ENCODE assay signal across 21 cellular contexts in the genomic region with DNA sequence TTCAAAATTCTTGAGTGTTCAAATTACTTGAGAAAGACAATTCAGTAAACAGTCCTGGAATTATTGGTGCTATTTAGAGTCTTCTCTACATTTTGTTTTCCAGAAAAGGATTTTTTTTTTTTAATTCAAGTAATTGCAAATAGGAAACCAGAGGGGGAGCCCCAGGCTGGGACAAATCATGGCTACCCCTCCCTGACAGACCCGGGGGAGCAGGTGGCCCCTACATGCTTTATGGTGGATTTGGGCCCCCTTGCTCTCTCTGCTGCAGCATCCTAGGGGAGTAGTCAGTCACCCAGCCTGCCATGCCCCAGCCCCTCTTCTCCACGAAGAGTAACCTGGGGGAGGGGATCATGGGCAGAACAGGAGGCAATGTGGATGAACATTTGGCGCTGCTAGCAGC. TPM values are rescaled to one million over a fixed set of nuclear protein-coding genes. Genes with fewer than 3 reads are reported as not detected.
DNase-seq lines count a peak whose midpoint lies in the region; ATAC-seq, FAIRE-seq and TF ChIP-seq lines count a peak whose summit lies in the region.
"Had no signal": no experiment of that assay in that cellular context is flagged by ENCODE, and none has a peak within 500 bp of the region (broad histone marks: within the 10 kb centered on the region; RNA-seq: fewer than 3 reads in every experiment).

No MANE protein-coding gene starts in this region.

- H3K79me2 ChIP-seq in K562 (ENCODE audit: control insufficient read depth, insufficient read depth, low read length) = no peaks in the 10 kb centered on the region

- no peak for ATAC-seq in activated naive CD4-positive, alpha-beta T cell treated with anti-CD3 and anti-CD28 coated beads, Interleukin-2, amount 50 U/mL, for 72 hours
- peak; percentile 16; the same call in 1 of the 3 replicates for ATAC-seq in K562
- no peak for ATAC-seq in stimulated activated memory B cell treated with anti-CD40 and anti-IgM and Interleukin-4, amounts not matched to agents 10 μg/mL and 1 μg/mL and 100 μg/mL, for 72 hours
- ATAC-seq in GM19467 (IDR thresholded peaks at IDR 0.05; ENCODE audit: unreplicated experiment) = no peak
- ATAC-seq: activated CD8-positive, alpha-beta memory T cell treated with anti-CD3 and anti-CD28 coated beads, Interleukin-2, amount 10 ng/mL, durations not matched to agents 7 days and 5 days; effector memory CD8-positive, alpha-beta T cell; lower lobe of right lung; Right ventricle myocardium inferior; sciatic nerve had no signal

- H2AFZ ChIP-seq in K562 (ENCODE audit: low read depth, low read length) = no peak overlapping the region

- no TSS peak for BruUV-seq in K562 (replicated peaks; lab: Mats Ljungman, UMichigan)

- in situ Hi-C loops in K562 (cut with MboI) = no loop called here

- TF ChIP-seq CTCF in NB4 (IDR thresholded peaks at IDR 0.05; ENCODE audit: low read depth, low read length) (peak; percentile 12), K562 (IDR thresholded peaks at IDR 0.05 in 2 of 3, conservative IDR thresholded peaks at IDR 0.05 in 1 of 3; ENCODE audit: insufficient read depth in 2 of 3, low read depth in 1 of 3, low read length in 3 of 3) (peak; percentile 41 to 60 (median 43); a peak in 4 of 6 replicates)

- FAIRE-seq in K562 (lab: Jason Lieb, UNC) = peak; percentile 35

- H3K4me1 Mint-ChIP-seq in stimulated activated memory B cell treated with anti-CD40 and anti-IgM and Interleukin-4, amounts not matched to agents 10 μg/mL and 1 μg/mL and 100 μg/mL, for 72 hours = peaks cover 58% of the 10 kb centered on the region

- no peaks in the 10 kb centered on the region for H3K9me3 ChIP-seq in K562 (replicated peaks; ENCODE audit: control insufficient read depth, insufficient read depth, low read depth, low read length)
- H3K9me3 ChIP-seq: lower lobe of right lung, ovary, stomach had no signal

- no peak overlapping the region for H3K4me3 ChIP-seq in NB4 (ENCODE audit: low read depth, low read length)
- no peak overlapping the region for H3K4me3 ChIP-seq in K562
- H3K4me3 ChIP-seq: ovary, stomach had no signal

- H3K36me3 Mint-ChIP-seq in activated naive CD4-positive, alpha-beta T cell treated with anti-CD3 and anti-CD28 coated beads, Interleukin-2, amount 50 U/mL, for 72 hours = peaks cover 0 to 5% of the 10 kb centered on the region in 2 donors
- H3K36me3 Mint-ChIP-seq in stimulated activated memory B cell treated with anti-CD40 and anti-IgM and Interleukin-4, amounts not matched to agents 10 μg/mL and 1 μg/mL and 100 μg/mL, for 72 hours = no peaks in the 10 kb centered on the region
- H3K36me3 Mint-ChIP-seq: activated CD8-positive, alpha-beta memory T cell treated with anti-CD3 and anti-CD28 coated beads, Interleukin-2, amount 10 ng/mL, durations not matched to agents 7 days and 5 days had no signal

- CTCF ChIA-PET in K562 (lab: Yijun Ruan, JAX; ENCODE audit: low intra/inter-chr PET ratio) = interaction anchor here (0.6 kb wide), 1 partner anchor 58 kb away, joined by 3 read pairs; no protein-coding TSS in a partner anchor

- intact Hi-C loops in K562 (cut with micrococcal nuclease) = loop anchor here (1.0 kb wide), 1 partner anchor 116 kb away; no protein-coding TSS in a partner anchor

- no peak for DNase-seq in activated naive CD4-positive, alpha-beta T cell treated with anti-CD3 and anti-CD28 coated beads, Interleukin-2, amount 50 U/mL, for 72 hours (ENCODE audit: low spot score in 2 of 2)
- no peak for DNase-seq in activated naive CD4-positive, alpha-beta T cell (lab: John Stamatoyannopoulos, UW)
- DNase-seq in NB4 (ENCODE audit: low read depth) (peak; percentile 30), K562 (ENCODE audit: extremely low read depth in 1 of 4, low spot score in 3 of 4) (peak in 1 of 4 experiments; percentile 55), germinal center (ENCODE audit: low spot score) (no peak)
- DNase-seq in stimulated activated CD4-positive, alpha-beta T cell treated with anti-CD3 and anti-CD28 coated beads, Interleukin-4, amount 100 ng/mL, for 1 hour = no peak
- DNase-seq: activated CD8-positive, alpha-beta memory T cell treated with anti-CD3 and anti-CD28 coated beads, Interleukin-2, amount 10 ng/mL, durations not matched to agents 7 days and 5 days; activated effector memory CD4-positive, alpha-beta T cell treated with Interleukin-2 at 50 U/mL for 16 hours; COR-L47; effector memory CD8-positive, alpha-beta T cell; lower lobe of right lung; NCI-H446; ovary; stomach; T-helper 1 cell; WERI-Rb-1 had no signal

- H3K9me3 Mint-ChIP-seq in activated naive CD4-positive, alpha-beta T cell treated with anti-CD3 and anti-CD28 coated beads, Interleukin-2, amount 50 U/mL, for 72 hours = no peaks in the 10 kb centered on the region
- no peaks in the 10 kb centered on the region for H3K9me3 Mint-ChIP-seq in stimulated activated memory B cell treated with anti-CD40 and anti-IgM and Interleukin-4, amounts not matched to agents 10 μg/mL and 1 μg/mL and 100 μg/mL, for 72 hours
- H3K9me3 Mint-ChIP-seq: central memory CD8-positive, alpha-beta T cell; effector memory CD8-positive, alpha-beta T cell had no signal

- H3K9me1 ChIP-seq in K562 (ENCODE audit: control insufficient read depth, insufficient read depth, low read length) = no peaks in the 10 kb centered on the region

- H3K4me3 Mint-ChIP-seq in stimulated activated memory B cell treated with anti-CD40 and anti-IgM and Interleukin-4, amounts not matched to agents 10 μg/mL and 1 μg/mL and 100 μg/mL, for 72 hours = no peak overlapping the region
- H3K4me3 Mint-ChIP-seq: activated CD8-positive, alpha-beta memory T cell treated with anti-CD3 and anti-CD28 coated beads, Interleukin-2, amount 10 ng/mL, durations not matched to agents 7 days and 5 days; central memory CD8-positive, alpha-beta T cell had no signal

- TF ChIP-seq POLR2A in NB4 (IDR thresholded peaks at IDR 0.05; ENCODE audit: extremely low read depth, insufficient read length) = no peak
- TF ChIP-seq POLR2A in K562 (conservative IDR thresholded peaks at IDR 0.05) = no peak

- WGBS in K562 (ENCODE audit: insufficient coverage, low coverage, missing lambda C conversion rate) = 14% methylated on average over 3 of the region's 3 CpGs

- peaks cover 4 to 23% of the 10 kb centered on the region in 2 experiments; a peak in 4 of 5 replicates for H3K27me3 ChIP-seq in K562 (ENCODE audit: control insufficient read depth in 2 of 2, insufficient read depth in 2 of 2, low read length in 2 of 2)
- H3K27me3 ChIP-seq: ovary had no signal

- H3K27ac Mint-ChIP-seq in activated naive CD4-positive, alpha-beta T cell treated with anti-CD3 and anti-CD28 coated beads, Interleukin-2, amount 50 U/mL, for 72 hours = peak overlapping the region; percentile 25 to 90
- H3K27ac Mint-ChIP-seq in stimulated activated memory B cell treated with anti-CD40 and anti-IgM and Interleukin-4, amounts not matched to agents 10 μg/mL and 1 μg/mL and 100 μg/mL, for 72 hours = peak overlapping the region; percentile 11
- H3K27ac Mint-ChIP-seq: activated CD8-positive, alpha-beta memory T cell treated with anti-CD3 and anti-CD28 coated beads, Interleukin-2, amount 10 ng/mL, durations not matched to agents 7 days and 5 days; effector memory CD8-positive, alpha-beta T cell had no signal

- no peak for TF ChIP-seq EP300 in K562 (IDR thresholded peaks at IDR 0.05; ENCODE audit: low read length)

- no peak overlapping the region for H3K4me2 ChIP-seq in K562 (ENCODE audit: insufficient read depth, low read length)

- H3K36me3 ChIP-seq in K562 (ENCODE audit: control insufficient read depth, insufficient read depth, low read length) = no peaks in the 10 kb centered on the region
- H3K36me3 ChIP-seq: lower lobe of right lung, ovary, stomach, WERI-Rb-1 had no signal

- POLR2A ChIA-PET in K562 (lab: Yijun Ruan, JAX) = no interaction called here

- peaks cover 5 to 37% of the 10 kb centered on the region in 2 experiments; a peak in 3 of 5 replicates for H3K4me1 ChIP-seq in K562 (replicated peaks in 1 of 2; ENCODE audit: control insufficient read depth in 2 of 2, insufficient read depth in 2 of 2, low read length in 2 of 2)

- peak in 1 of 2 experiments; percentile 48; a peak in 2 of 4 replicates for TF ChIP-seq RAD21 in K562 (CRISPR knock-in tag; conservative IDR thresholded peaks at IDR 0.05 in 1 of 2, IDR thresholded peaks at IDR 0.05 in 1 of 2)

- H3K27ac ChIP-seq in K562 (ENCODE audit: extremely low read depth, low read depth, low read length) = no peak overlapping the region
- H3K27ac ChIP-seq: lower lobe of right lung, ovary, stomach, WERI-Rb-1 had no signal

- no peaks in the 10 kb centered on the region for H3K27me3 Mint-ChIP-seq in stimulated activated memory B cell treated with anti-CD40 and anti-IgM and Interleukin-4, amounts not matched to agents 10 μg/mL and 1 μg/mL and 100 μg/mL, for 72 hours

- H4K20me1 ChIP-seq in K562 (replicated peaks; ENCODE audit: control insufficient read depth, insufficient read depth, low read length) = no peaks in the 10 kb centered on the region

- H3K9ac ChIP-seq in K562 (ENCODE audit: insufficient read depth in 1 of 2, low read depth in 2 of 2, low read length in 2 of 2) = no peak overlapping the region

RNA-seq across cellular contexts. Expression of gene C2orf81, which starts 4.7 kb away (rescaled TPM):
- total RNA-seq in activated naive CD4-positive, alpha-beta T cell treated with anti-CD3 and anti-CD28 coated beads, Interleukin-2, amount 50 U/mL, for 72 hours = 1 to 10 TPM; 2.1 to 6.4 TPM
- 0.32 TPM in 1 of 2 replicates, not detected in the other for total RNA-seq in K562 (2011; cell fraction: chromatin; rRNA removed; ENCODE audit: low replicate concordance)
- total RNA-seq in K562 (2011; cell fraction: nucleolus; rRNA removed) = 0.33 TPM in 1 of 2 replicates, not detected in the other
- total RNA-seq in K562 (2011; cell fraction: nucleoplasm; rRNA removed) = not detected in 2 replicates
- 0.04 TPM in 1 of 2 replicates, not detected in the other for total RNA-seq in K562 (2014; rRNA removed)
- total RNA-seq in K562 (2014; rRNA removed; fragmentation: Illumina TruSeq; extraction: Trizol) = not detected in 2 replicates
- not detected in 2 replicates for total RNA-seq in K562 (2015; rRNA removed; fragmentation: Illumina TruSeq; extraction: Trizol)
- total RNA-seq in K562 (2021) = 0.22 TPM in 1 of 2 replicates, not detected in the other
- polyA plus RNA-seq in K562 (2011; rRNA removed) = 0.07 TPM in 1 of 2 replicates, not detected in the other
- polyA plus RNA-seq in K562 (2011; cell fraction: cytosol; rRNA removed) = 0.03 and 0.24 TPM in 2 replicates
- 0.15 and 0.26 TPM in 2 replicates for polyA plus RNA-seq in K562 (2011; cell fraction: nucleus; rRNA removed)
- 0.14 and 0.47 TPM in 2 replicates for polyA plus RNA-seq in K562 (2012)
- polyA plus RNA-seq in K562 (2014; fragmentation: Illumina TruSeq; extraction: Trizol) = 0.06 TPM in 1 of 2 replicates, not detected in the other
- polyA plus RNA-seq in K562 (2014; fragmentation: Nextera tagmentation; extraction: Ambion mirVana) = not detected
- not detected in 2 replicates for polyA plus RNA-seq in K562 (2014; rRNA removed)
- polyA minus RNA-seq in K562 (2011; rRNA and poly(A)+ RNA removed) = not detected in 2 replicates
- polyA minus RNA-seq in K562 (2011; cell fraction: cytosol; rRNA and poly(A)+ RNA removed) = not detected in 2 replicates
- polyA minus RNA-seq in K562 (2011; cell fraction: nucleus; rRNA and poly(A)+ RNA removed) = 0.27 TPM in 1 of 2 replicates, not detected in the other

RNA-seq across cellular contexts. Expression of gene WDR54, which starts 4.8 kb away (rescaled TPM):
- 100 to 1,000 TPM in 1 of 2 donors, 10 to 100 TPM in 1; 14.3 to 173 TPM for total RNA-seq in activated naive CD4-positive, alpha-beta T cell treated with anti-CD3 and anti-CD28 coated beads, Interleukin-2, amount 50 U/mL, for 72 hours
- 7.3 and 16.7 TPM in 2 replicates for total RNA-seq in K562 (2011; cell fraction: chromatin; rRNA removed; ENCODE audit: low replicate concordance)
- 13.2 and 18.3 TPM in 2 replicates for total RNA-seq in K562 (2011; cell fraction: nucleolus; rRNA removed)
- total RNA-seq in K562 (2011; cell fraction: nucleoplasm; rRNA removed) = 12.5 and 14.7 TPM in 2 replicates
- total RNA-seq in K562 (2014; rRNA removed) (6.2 and 8.7 TPM in 2 replicates), K562 (2014; rRNA removed; fragmentation: Illumina TruSeq; extraction: Trizol) (4.1 and 5.4 TPM in 2 replicates), K562 (2015; rRNA removed; fragmentation: Illumina TruSeq; extraction: Trizol) (4.9 and 5.2 TPM in 2 replicates), K562 (2021) (8.3 and 9.4 TPM in 2 replicates)
- polyA plus RNA-seq in K562 (2011; rRNA removed) (15.2 and 16.6 TPM in 2 replicates), K562 (2014; fragmentation: Illumina TruSeq; extraction: Trizol) (6.3 and 6.4 TPM in 2 replicates), K562 (2014; fragmentation: Nextera tagmentation; extraction: Ambion mirVana) (1 to 10 TPM; 9.3 to 9.6 TPM), K562 (2014; rRNA removed) (7.4 and 11.0 TPM in 2 replicates)
- polyA plus RNA-seq in K562 (2011; cell fraction: cytosol; rRNA removed) = 25.8 and 38.2 TPM in 2 replicates
- 21.3 and 28.0 TPM in 2 replicates for polyA plus RNA-seq in K562 (2011; cell fraction: nucleus; rRNA removed)
- polyA plus RNA-seq in K562 (2012) = 19.0 and 19.9 TPM in 2 replicates
- polyA minus RNA-seq in K562 (2011; rRNA and poly(A)+ RNA removed) = 9.9 and 12.0 TPM in 2 replicates
- 10.9 and 13.3 TPM in 2 replicates for polyA minus RNA-seq in K562 (2011; cell fraction: cytosol; rRNA and poly(A)+ RNA removed)
- 6.1 and 8.8 TPM in 2 replicates for polyA minus RNA-seq in K562 (2011; cell fraction: nucleus; rRNA and poly(A)+ RNA removed)

RNA-seq across cellular contexts. Expression of gene RTKN, which starts 25.0 kb away (rescaled TPM):
- 1 to 10 TPM in 1 of 2 donors, under 1 TPM in 1; 0.91 to 4.6 TPM for total RNA-seq in activated naive CD4-positive, alpha-beta T cell treated with anti-CD3 and anti-CD28 coated beads, Interleukin-2, amount 50 U/mL, for 72 hours
- total RNA-seq in K562 (2011; cell fraction: chromatin; rRNA removed; ENCODE audit: low replicate concordance) = 18.5 and 26.2 TPM in 2 replicates
- total RNA-seq in K562 (2011; cell fraction: nucleolus; rRNA removed) = 17.4 and 18.7 TPM in 2 replicates
- 15.6 and 20.5 TPM in 2 replicates for total RNA-seq in K562 (2011; cell fraction: nucleoplasm; rRNA removed)
- total RNA-seq in K562 (2014; rRNA removed) = 6.1 and 6.7 TPM in 2 replicates
- 1.9 and 2.6 TPM in 2 replicates for total RNA-seq in K562 (2014; rRNA removed; fragmentation: Illumina TruSeq; extraction: Trizol)
- 2.1 and 3.6 TPM in 2 replicates for total RNA-seq in K562 (2015; rRNA removed; fragmentation: Illumina TruSeq; extraction: Trizol)
- 6.8 and 6.9 TPM in 2 replicates for total RNA-seq in K562 (2021)
- 2.7 and 3.6 TPM in 2 replicates for polyA plus RNA-seq in K562 (2011; rRNA removed)
- polyA plus RNA-seq in K562 (2011; cell fraction: cytosol; rRNA removed) = 2.7 and 4.9 TPM in 2 replicates
- polyA plus RNA-seq in K562 (2011; cell fraction: nucleus; rRNA removed) = 21.0 and 31.3 TPM in 2 replicates
- 4.8 and 6.7 TPM in 2 replicates for polyA plus RNA-seq in K562 (2012)
- 3.7 and 5.0 TPM in 2 replicates for polyA plus RNA-seq in K562 (2014; fragmentation: Illumina TruSeq; extraction: Trizol)
- polyA plus RNA-seq in K562 (2014; fragmentation: Nextera tagmentation; extraction: Ambion mirVana) = under 1 TPM; 0.14 to 0.22 TPM
- 3.7 and 4.9 TPM in 2 replicates for polyA plus RNA-seq in K562 (2014; rRNA removed)
- 2.1 and 2.5 TPM in 2 replicates for polyA minus RNA-seq in K562 (2011; rRNA and poly(A)+ RNA removed)
- 2.4 and 2.9 TPM in 2 replicates for polyA minus RNA-seq in K562 (2011; cell fraction: cytosol; rRNA and poly(A)+ RNA removed)
- polyA minus RNA-seq in K562 (2011; cell fraction: nucleus; rRNA and poly(A)+ RNA removed) = 8.8 and 11.4 TPM in 2 replicates

RNA-seq across cellular contexts. Expression of gene DCTN1, which starts 36.6 kb away (rescaled TPM):
- 10 to 100 TPM; 45.6 to 97.1 TPM for total RNA-seq in activated naive CD4-positive, alpha-beta T cell treated with anti-CD3 and anti-CD28 coated beads, Interleukin-2, amount 50 U/mL, for 72 hours
- 88.3 and 100 TPM in 2 replicates for total RNA-seq in K562 (2011; cell fraction: chromatin; rRNA removed; ENCODE audit: low replicate concordance)
- total RNA-seq in K562 (2011; cell fraction: nucleolus; rRNA removed) = 42.1 and 52.2 TPM in 2 replicates
- 63.2 and 85.9 TPM in 2 replicates for total RNA-seq in K562 (2011; cell fraction: nucleoplasm; rRNA removed)
- 49.7 and 54.8 TPM in 2 replicates for total RNA-seq in K562 (2014; rRNA removed)
- total RNA-seq in K562 (2014; rRNA removed; fragmentation: Illumina TruSeq; extraction: Trizol) = 23.4 and 27.5 TPM in 2 replicates
- 52.5 and 53.3 TPM in 2 replicates for total RNA-seq in K562 (2015; rRNA removed; fragmentation: Illumina TruSeq; extraction: Trizol)
- 61.0 and 71.7 TPM in 2 replicates for total RNA-seq in K562 (2021)
- 30.0 and 39.8 TPM in 2 replicates for polyA plus RNA-seq in K562 (2011; rRNA removed)
- 33.7 and 78.9 TPM in 2 replicates for polyA plus RNA-seq in K562 (2011; cell fraction: cytosol; rRNA removed)
- 57.2 and 111 TPM in 2 replicates for polyA plus RNA-seq in K562 (2011; cell fraction: nucleus; rRNA removed)
- 62.1 and 62.5 TPM in 2 replicates for polyA plus RNA-seq in K562 (2012)
- 51.8 and 58.0 TPM in 2 replicates for polyA plus RNA-seq in K562 (2014; fragmentation: Illumina TruSeq; extraction: Trizol)
- 10 to 100 TPM; 23.9 to 28.6 TPM for polyA plus RNA-seq in K562 (2014; fragmentation: Nextera tagmentation; extraction: Ambion mirVana)
- 37.2 and 45.0 TPM in 2 replicates for polyA plus RNA-seq in K562 (2014; rRNA removed)
- 33.3 and 75.5 TPM in 2 replicates for polyA minus RNA-seq in K562 (2011; rRNA and poly(A)+ RNA removed)
- polyA minus RNA-seq in K562 (2011; cell fraction: cytosol; rRNA and poly(A)+ RNA removed) = 41.6 and 65.3 TPM in 2 replicates
- polyA minus RNA-seq in K562 (2011; cell fraction: nucleus; rRNA and poly(A)+ RNA removed) = 26.1 and 26.7 TPM in 2 replicates

RNA-seq across cellular contexts. Expression of gene INO80B, which starts 38.2 kb away (rescaled TPM):
- total RNA-seq in activated naive CD4-positive, alpha-beta T cell treated with anti-CD3 and anti-CD28 coated beads, Interleukin-2, amount 50 U/mL, for 72 hours = 10 to 100 TPM; 26.2 to 50.3 TPM
- total RNA-seq in K562 (2011; cell fraction: chromatin; rRNA removed; ENCODE audit: low replicate concordance) = 23.9 and 33.5 TPM in 2 replicates
- total RNA-seq in K562 (2011; cell fraction: nucleolus; rRNA removed) = 19.1 and 19.8 TPM in 2 replicates
- 14.8 and 21.1 TPM in 2 replicates for total RNA-seq in K562 (2011; cell fraction: nucleoplasm; rRNA removed)
- total RNA-seq in K562 (2014; rRNA removed) = 9.0 and 14.3 TPM in 2 replicates
- total RNA-seq in K562 (2014; rRNA removed; fragmentation: Illumina TruSeq; extraction: Trizol) = 17.1 and 17.9 TPM in 2 replicates
- 9.9 and 10.6 TPM in 2 replicates for total RNA-seq in K562 (2015; rRNA removed; fragmentation: Illumina TruSeq; extraction: Trizol)
- 18.4 and 22.6 TPM in 2 replicates for total RNA-seq in K562 (2021)
- polyA plus RNA-seq in K562 (2011; rRNA removed) = 5.9 and 8.9 TPM in 2 replicates
- 1.9 and 5.8 TPM in 2 replicates for polyA plus RNA-seq in K562 (2011; cell fraction: cytosol; rRNA removed)
- polyA plus RNA-seq in K562 (2011; cell fraction: nucleus; rRNA removed) = 33.7 and 52.6 TPM in 2 replicates
- polyA plus RNA-seq in K562 (2012) = 11.7 and 21.7 TPM in 2 replicates
- polyA plus RNA-seq in K562 (2014; fragmentation: Illumina TruSeq; extraction: Trizol) = 8.5 and 10.0 TPM in 2 replicates
- polyA plus RNA-seq in K562 (2014; fragmentation: Nextera tagmentation; extraction: Ambion mirVana) = under 1 TPM; 0.41 to 0.66 TPM
- 11.0 and 11.5 TPM in 2 replicates for polyA plus RNA-seq in K562 (2014; rRNA removed)
- polyA minus RNA-seq in K562 (2011; rRNA and poly(A)+ RNA removed) = 3.9 and 8.4 TPM in 2 replicates
- 0.95 TPM in 1 of 2 replicates, not detected in the other for polyA minus RNA-seq in K562 (2011; cell fraction: cytosol; rRNA and poly(A)+ RNA removed)
- 11.1 and 15.1 TPM in 2 replicates for polyA minus RNA-seq in K562 (2011; cell fraction: nucleus; rRNA and poly(A)+ RNA removed)
